In the genomic region with DNA sequence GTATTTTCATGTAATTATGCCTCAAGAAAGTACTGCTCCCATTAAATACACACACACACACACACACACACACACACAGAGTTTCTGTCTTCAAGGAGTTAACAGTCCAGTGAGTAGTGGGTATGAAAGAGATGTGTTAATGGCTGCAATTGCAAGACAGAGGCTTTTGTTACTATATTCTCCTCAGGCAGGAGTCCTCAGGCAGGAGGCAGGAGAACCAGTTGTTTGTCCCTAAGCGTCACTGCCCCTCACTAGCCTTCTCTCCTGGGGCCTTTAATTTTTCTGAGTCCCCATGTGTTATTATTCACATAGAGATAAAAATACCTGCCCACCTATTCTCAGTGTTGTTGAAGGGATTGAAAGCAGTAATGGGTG, we compare ENCODE assay signal across 9 cellular contexts. TPM values are rescaled to one million over a fixed set of nuclear protein-coding genes. Genes with fewer than 3 reads are reported as not detected.
DNase-seq lines count a peak whose midpoint lies in the region; ATAC-seq and TF ChIP-seq lines count a peak whose summit lies in the region.
"Had no signal": no experiment of that assay in that cellular context is flagged by ENCODE, and none has a peak within 500 bp of the region (broad histone marks: within the 10 kb centered on the region; RNA-seq: fewer than 3 reads in every experiment).

No MANE protein-coding gene starts in this region.

- H3K27me3 ChIP-seq in lower lobe of right lung (ENCODE audit: low read depth) (no peaks in the 10 kb centered on the region), thyroid gland (no peaks in the 10 kb centered on the region)

- TF ChIP-seq CTCF in lower lobe of right lung (IDR thresholded peaks at IDR 0.05) (no peak), thyroid gland (IDR thresholded peaks at IDR 0.05) (no peak)

- no peaks in the 10 kb centered on the region for H3K27me3 Mint-ChIP-seq in activated naive CD4-positive, alpha-beta T cell treated with anti-CD3 and anti-CD28 coated beads for 36 hours (ENCODE audit: low read depth)
- H3K27me3 Mint-ChIP-seq in activated T-helper 1 cell treated with anti-CD3 and anti-CD28 coated beads, Interleukin-12 subunit alpha, Interleukin-12 subunit beta, Interleukin-2, Interleukin-4 antibody, amounts not matched to agents 30 ng/mL and 10 ng/mL and 1 ng/mL, durations not matched to agents 14 hours and 24 hours and 36 hours (ENCODE audit: insufficient read depth): peaks cover 2% of the 10 kb centered on the region

- peaks cover 71% of the 10 kb centered on the region for H3K4me1 ChIP-seq in lower lobe of right lung
- peaks cover 36 to 57% of the 10 kb centered on the region in 2 donors for H3K4me1 ChIP-seq in thyroid gland

- H3K4me1 Mint-ChIP-seq in activated naive CD4-positive, alpha-beta T cell treated with anti-CD3 and anti-CD28 coated beads for 36 hours (ENCODE audit: low read depth): peaks cover 84% of the 10 kb centered on the region
- peaks cover 91% of the 10 kb centered on the region for H3K4me1 Mint-ChIP-seq in activated T-helper 1 cell treated with anti-CD3 and anti-CD28 coated beads, Interleukin-12 subunit alpha, Interleukin-12 subunit beta, Interleukin-2, Interleukin-4 antibody, amounts not matched to agents 30 ng/mL and 10 ng/mL and 1 ng/mL, durations not matched to agents 14 hours and 24 hours and 36 hours (ENCODE audit: low read depth)

- no peak for DNase-seq in activated naive CD4-positive, alpha-beta T cell treated with anti-CD3 and anti-CD28 coated beads for 36 hours
- DNase-seq in activated naive CD4-positive, alpha-beta T cell (lab: John Stamatoyannopoulos, UW): no peak
- no peak for DNase-seq in activated T-helper 1 cell treated with anti-CD3 and anti-CD28 coated beads, Interleukin-12 subunit alpha, Interleukin-12 subunit beta, Interleukin-2, Interleukin-4 antibody, amounts not matched to agents 30 ng/mL and 10 ng/mL and 1 ng/mL, durations not matched to agents 14 hours and 24 hours and 36 hours (ENCODE audit: low spot score)
- no peak for DNase-seq in lower lobe of right lung
- no peak for DNase-seq in thyroid gland
- DNase-seq in caudate nucleus (lab: John Stamatoyannopoulos, UW): no peak
- no peak for DNase-seq in NCI-H526 (lab: John Stamatoyannopoulos, UW)

- H3K27ac Mint-ChIP-seq in activated naive CD4-positive, alpha-beta T cell treated with anti-CD3 and anti-CD28 coated beads for 36 hours: peak overlapping the region; percentile 97
- H3K27ac Mint-ChIP-seq in activated T-helper 1 cell treated with anti-CD3 and anti-CD28 coated beads, Interleukin-12 subunit alpha, Interleukin-12 subunit beta, Interleukin-2, Interleukin-4 antibody, amounts not matched to agents 30 ng/mL and 10 ng/mL and 1 ng/mL, durations not matched to agents 14 hours and 24 hours and 36 hours: peak overlapping the region; percentile 96

- no peaks in the 10 kb centered on the region for H3K9me3 ChIP-seq in lower lobe of right lung
- H3K9me3 ChIP-seq in thyroid gland: no peaks in the 10 kb centered on the region

- intact Hi-C loops in activated naive CD4-positive, alpha-beta T cell treated with anti-CD3 and anti-CD28 coated beads for 36 hours (cut with micrococcal nuclease): loop anchor here (1.0 to 10.0 kb wide), 22 partner anchors 12 to 1103 kb away; a partner anchor contains a TSS
- intact Hi-C loops in activated T-helper 1 cell treated with anti-CD3 and anti-CD28 coated beads, Interleukin-12 subunit alpha, Interleukin-12 subunit beta, Interleukin-2, Interleukin-4 antibody, amounts not matched to agents 30 ng/mL and 10 ng/mL and 1 ng/mL, durations not matched to agents 14 hours and 24 hours and 36 hours (cut with micrococcal nuclease): loop anchor here (1.0 to 10.0 kb wide), 16 partner anchors 12 to 811 kb away; a partner anchor contains a TSS
- intact Hi-C loops in lower lobe of right lung (cut with DNase I) (no loop called here), thyroid gland (cut with DNase I) (loop anchor here (5.0 kb wide), 2 partner anchors 94 to 294 kb away; no protein-coding TSS in a partner anchor)

- peak overlapping the region; percentile 74 for H3K4me3 Mint-ChIP-seq in activated naive CD4-positive, alpha-beta T cell treated with anti-CD3 and anti-CD28 coated beads for 36 hours
- peak overlapping the region; percentile 83 for H3K4me3 Mint-ChIP-seq in activated T-helper 1 cell treated with anti-CD3 and anti-CD28 coated beads, Interleukin-12 subunit alpha, Interleukin-12 subunit beta, Interleukin-2, Interleukin-4 antibody, amounts not matched to agents 30 ng/mL and 10 ng/mL and 1 ng/mL, durations not matched to agents 14 hours and 24 hours and 36 hours

- CTCF ChIA-PET in activated naive CD4-positive, alpha-beta T cell treated with anti-CD3 and anti-CD28 coated beads for 36 hours (lab: Charles Lee): interaction anchor here (0.9 to 4.9 kb wide), 7 partner anchors 9 to 639 kb away, joined by 3 to 149 read pairs (median 3); a partner anchor contains a TSS

- H3K27ac ChIP-seq in lower lobe of right lung: peak overlapping the region; percentile 82
- H3K27ac ChIP-seq in thyroid gland: peak overlapping the region; percentile 25 to 67 (median 48)
- H3K27ac ChIP-seq in caudate nucleus (ENCODE audit: low read depth, low read length): no peak overlapping the region

- no peaks in the 10 kb centered on the region for H3K36me3 ChIP-seq in lower lobe of right lung
- H3K36me3 ChIP-seq in thyroid gland: no peaks in the 10 kb centered on the region

- no peak for TF ChIP-seq POLR2A in thyroid gland (IDR thresholded peaks at IDR 0.05)

- H3K9me3 Mint-ChIP-seq in activated naive CD4-positive, alpha-beta T cell treated with anti-CD3 and anti-CD28 coated beads for 36 hours: no peaks in the 10 kb centered on the region
- no peaks in the 10 kb centered on the region for H3K9me3 Mint-ChIP-seq in activated T-helper 1 cell treated with anti-CD3 and anti-CD28 coated beads, Interleukin-12 subunit alpha, Interleukin-12 subunit beta, Interleukin-2, Interleukin-4 antibody, amounts not matched to agents 30 ng/mL and 10 ng/mL and 1 ng/mL, durations not matched to agents 14 hours and 24 hours and 36 hours
- H3K9me3 Mint-ChIP-seq: dendritic cell treated with granulocyte-macrophage colony-stimulating factor and Interleukin-4, amounts not matched to agents 40 ng/mL and 50 ng/mL, for 4 days had no signal

- H3K4me3 ChIP-seq in lower lobe of right lung: no peak overlapping the region
- no peak overlapping the region for H3K4me3 ChIP-seq in thyroid gland (replicated peaks in 1 of 3)

- H3K36me3 Mint-ChIP-seq in activated naive CD4-positive, alpha-beta T cell treated with anti-CD3 and anti-CD28 coated beads for 36 hours (ENCODE audit: low read depth): peaks cover 19% of the 10 kb centered on the region
- peaks cover 17% of the 10 kb centered on the region for H3K36me3 Mint-ChIP-seq in activated T-helper 1 cell treated with anti-CD3 and anti-CD28 coated beads, Interleukin-12 subunit alpha, Interleukin-12 subunit beta, Interleukin-2, Interleukin-4 antibody, amounts not matched to agents 30 ng/mL and 10 ng/mL and 1 ng/mL, durations not matched to agents 14 hours and 24 hours and 36 hours (ENCODE audit: low read depth)

- ATAC-seq in lower lobe of right lung (no peak), HG03025 (IDR thresholded peaks at IDR 0.05; ENCODE audit: low FRiP score, unreplicated experiment) (no peak)

- WGBS in thyroid gland, 2 donors: 67 to 72% methylated on average over 1 of the region's 1 CpG

RNA-seq across cellular contexts. Expression of a gene that starts 31.2 kb away (rescaled TPM):
- total RNA-seq in activated naive CD4-positive, alpha-beta T cell treated with anti-CD3 and anti-CD28 coated beads for 36 hours: 100 to 1,000 TPM; 219 to 226 TPM
- total RNA-seq in activated T-helper 1 cell treated with anti-CD3 and anti-CD28 coated beads, Interleukin-12 subunit alpha, Interleukin-12 subunit beta, Interleukin-2, Interleukin-4 antibody, amounts not matched to agents 30 ng/mL and 10 ng/mL and 1 ng/mL, durations not matched to agents 14 hours and 24 hours and 36 hours: 228 and 229 TPM in 2 replicates
- total RNA-seq in lower lobe of right lung: 162 TPM
- 100 to 1,000 TPM; 235 to 430 (median 335) TPM for total RNA-seq in thyroid gland

RNA-seq across cellular contexts. Expression of a gene that starts 40.3 kb away (rescaled TPM):
- total RNA-seq in activated naive CD4-positive, alpha-beta T cell treated with anti-CD3 and anti-CD28 coated beads for 36 hours: 10 to 100 TPM; 11.1 to 11.9 TPM
- total RNA-seq in activated T-helper 1 cell treated with anti-CD3 and anti-CD28 coated beads, Interleukin-12 subunit alpha, Interleukin-12 subunit beta, Interleukin-2, Interleukin-4 antibody, amounts not matched to agents 30 ng/mL and 10 ng/mL and 1 ng/mL, durations not matched to agents 14 hours and 24 hours and 36 hours: 13.2 and 13.6 TPM in 2 replicates
- total RNA-seq in lower lobe of right lung (28.5 TPM), thyroid gland (10 to 100 TPM; 31.5 to 66.4 (median 53.7) TPM)
